ENCODE assay signal across 23 cellular contexts in the genomic region with DNA sequence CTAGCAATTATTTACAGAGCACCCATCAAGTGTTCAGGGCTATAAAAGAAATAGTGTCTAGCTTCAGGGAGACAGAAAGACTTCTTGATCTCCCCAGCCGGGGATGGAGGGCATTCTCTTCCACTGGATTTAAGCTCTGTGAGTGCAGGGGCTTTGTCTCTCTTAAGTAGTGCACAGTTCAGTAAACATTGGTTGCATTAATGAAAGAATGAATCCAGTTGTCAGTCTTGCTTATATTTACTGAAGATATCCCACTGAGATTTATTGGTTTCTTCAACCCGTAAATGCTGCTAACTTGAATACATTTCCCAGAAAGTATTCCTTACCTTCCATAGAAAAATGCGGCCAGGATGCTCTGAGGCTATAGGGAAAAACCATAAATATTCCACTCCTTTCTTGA. TPM values are rescaled to one million over a fixed set of nuclear protein-coding genes. Genes with fewer than 3 reads are reported as not detected.
"Had no signal": no experiment of that assay in that cellular context is flagged by ENCODE, and none has a peak within 500 bp of the region (broad histone marks: within the 10 kb centered on the region; RNA-seq: fewer than 3 reads in every experiment).

No MANE protein-coding gene starts in this region.

- H3K9me3 ChIP-seq: breast epithelium, MG63 had no signal

- H3K36me3 ChIP-seq: breast epithelium, MG63 had no signal

- DNase-seq: activated B cell treated with CpG ODN at 0.5 μM for 24 hours; activated CD4-positive, alpha-beta T cell treated with anti-CD3 and anti-CD28 coated beads for 1 hour; activated CD4-positive, alpha-beta T cell treated with anti-CD3 and anti-CD28 coated beads, Interleukin-2, amount 10 ng/mL, durations not matched to agents 24 days and 14 days; activated CD4-positive, alpha-beta T cell treated with anti-CD3 and anti-CD28 coated beads, Interleukin-2, amount 50 U/mL, for 48 hours; activated CD8-positive, alpha-beta memory T cell treated with anti-CD3 and anti-CD28 coated beads, Interleukin-2, amount 10 ng/mL, durations not matched to agents 7 days and 5 days; activated effector memory CD4-positive, alpha-beta T cell treated with Interleukin-2 at 50 U/mL for 16 hours; activated naive CD4-positive, alpha-beta T cell; activated T-cell treated with anti-CD3 and anti-CD28 coated beads, Interleukin-2, amount 50 U/mL, for 24 hours; aorta; caudate nucleus; MG63; NCI-H1105; NCI-H1694; NCI-H2029; NCI-H446; NCI-H524; NCI-H748 treated with DMSO at 0.1 percent for 48 hours; PC-3; SHP77; T-helper 17 cell; T-helper 9 cell had no signal

- H3K27me3 ChIP-seq: breast epithelium, MG63 had no signal

- H3K4me3 ChIP-seq: breast epithelium, MG63 had no signal

- H3K27ac ChIP-seq: breast epithelium had no signal

- FAIRE-seq: RCC 7860 had no signal

- H3K4me1 ChIP-seq: breast epithelium had no signal

RNA-seq across cellular contexts. Expression of a gene that starts 41.9 kb away (rescaled TPM):
- total RNA-seq: PC-3 had no signal
